Comparison of ENCODE assay signal across 2 cellular contexts in genomic region chr12:77232045-77232444, GRCh38.
TF ChIP-seq lines count a peak whose summit lies in the region.

No MANE protein-coding gene starts in this region.

TF ChIP-seq in IMR-90, 13 proteins besides CTCF, POLR2A, EP300 and RAD21:
- TF ChIP-seq CEBPB (IDR thresholded peaks at IDR 0.05; ENCODE audit: low read depth, low read length) (no peak), ELK1 (IDR thresholded peaks at IDR 0.05; ENCODE audit: borderline replicate concordance, low read depth, low read length) (no peak), BHLHE40 (IDR thresholded peaks at IDR 0.05; ENCODE audit: low read depth, low read length) (no peak), MAFK (IDR thresholded peaks at IDR 0.05; ENCODE audit: low read depth, low read length) (no peak), CHD1 (IDR thresholded peaks at IDR 0.05; ENCODE audit: low read depth, low read length) (no peak), RFX5 (IDR thresholded peaks at IDR 0.05; ENCODE audit: low read depth, low read length) (no peak), FOS (IDR thresholded peaks at IDR 0.05; ENCODE audit: low read depth, low read length) (no peak), MAZ (IDR thresholded peaks at IDR 0.05; ENCODE audit: borderline replicate concordance, low read depth, low read length) (no peak), SMC3 (IDR thresholded peaks at IDR 0.05; ENCODE audit: low read depth, low read length) (no peak), MXI1 (IDR thresholded peaks at IDR 0.05; ENCODE audit: borderline replicate concordance, low read depth, low read length) (no peak), RCOR1 (IDR thresholded peaks at IDR 0.05; ENCODE audit: insufficient replicate concordance, low read length) (no peak), USF2 (IDR thresholded peaks at IDR 0.05; ENCODE audit: low read depth, low read length) (no peak)

TF ChIP-seq in H1, 55 proteins besides CTCF, POLR2A, EP300 and RAD21:
- no peak for TF ChIP-seq TBP (IDR thresholded peaks at IDR 0.05; ENCODE audit: low read depth, low read length)
- no peak for TF ChIP-seq CREB1 (IDR thresholded peaks at IDR 0.05)
- no peak for TF ChIP-seq BCL11A (IDR thresholded peaks at IDR 0.05; ENCODE audit: low read depth in 2 of 2, low read length in 2 of 2)
